ENCODE assay signal across 24 cellular contexts in genomic region chr22:38987171-38987895, GRCh38. TPM values are rescaled to one million over a fixed set of nuclear protein-coding genes. Genes with fewer than 3 reads are reported as not detected.
A peak's percentile ranks its signal among the peaks of the same experiment; 100 is the strongest.
DNase-seq lines count a peak whose midpoint lies in the region; ATAC-seq and TF ChIP-seq lines count a peak whose summit lies in the region.
"Had no signal": no experiment of that assay in that cellular context is flagged by ENCODE, and none has a peak within 500 bp of the region (broad histone marks: within the 10 kb centered on the region; RNA-seq: fewer than 3 reads in every experiment).

No MANE protein-coding gene starts in this region.

- no peak overlapping the region for H3K9ac ChIP-seq in neuronal stem cell (ENCODE audit: low read depth, low read length, poor library complexity)
- H3K9ac ChIP-seq: KMS-11 had no signal

- H3K4me2 ChIP-seq in neuronal stem cell (ENCODE audit: insufficient read depth, low read length, poor library complexity, severe bottlenecking) = no peak overlapping the region
- H3K4me2 ChIP-seq: hepatocyte, KMS-11 had no signal

- CTCF ChIA-PET in activated naive CD4-positive, alpha-beta T cell treated with anti-CD3 and anti-CD28 coated beads, Interleukin-2, amount 10 ng/mL, durations not matched to agents 7 days and 5 days (lab: Charles Lee) = interaction anchor here (0.6 to 0.9 kb wide), 2 partner anchors 16 to 107 kb away, joined by 3 read pairs; no protein-coding TSS in a partner anchor
- CTCF ChIA-PET in HEK293 (lab: Yijun Ruan, JAX) = interaction anchor here (1.2 kb wide), 1 partner anchor 16 kb away, joined by 5 read pairs; no protein-coding TSS in a partner anchor

- no peak for DNase-seq in activated naive CD4-positive, alpha-beta T cell treated with anti-CD3 and anti-CD28 coated beads, Interleukin-2, amount 10 ng/mL, durations not matched to agents 7 days and 5 days
- DNase-seq in activated naive CD4-positive, alpha-beta T cell (lab: John Stamatoyannopoulos, UW) = no peak
- DNase-seq in neuronal stem cell (ENCODE audit: low spot score) (no peak), Ammon's horn (ENCODE audit: low spot score) (no peak), vagina (ENCODE audit: extremely low spot score in 2 of 2) (no peak)
- DNase-seq: CD8-positive, alpha-beta memory T cell; effector memory CD4-positive, alpha-beta T cell; foreskin keratinocyte; HCEC 1CT; left ventricle myocardium inferior; NCI-H1694; NCI-H69; stimulated activated naive CD4-positive, alpha-beta T cell treated with Interleukin-2 at 50 U/mL for 16 hours; T-helper 9 cell had no signal

- H3K4me3 Mint-ChIP-seq in activated naive CD4-positive, alpha-beta T cell treated with anti-CD3 and anti-CD28 coated beads, Interleukin-2, amount 10 ng/mL, durations not matched to agents 7 days and 5 days = no peak overlapping the region
- H3K4me3 Mint-ChIP-seq in activated T-helper 17 cell treated with anti-CD3 and anti-CD28 coated beads, Interleukin-2, amount 50 U/mL, for 72 hours = peak overlapping the region; percentile 63
- H3K4me3 Mint-ChIP-seq: CD8-positive, alpha-beta memory T cell; natural killer cell treated with Interleukin-12 subunit alpha and Interleukin-12 subunit beta and Interleukin-15 and Interleukin-18, amount 100 ng/mL, for 72 hours had no signal

- no peak overlapping the region for H3K14ac ChIP-seq in neuronal stem cell (ENCODE audit: low read length)

- peak overlapping the region; percentile 3 for H2AK5ac ChIP-seq in neuronal stem cell (ENCODE audit: low read depth, low read length)

- peaks cover 9% of the 10 kb centered on the region for H3K9me3 Mint-ChIP-seq in activated naive CD4-positive, alpha-beta T cell treated with anti-CD3 and anti-CD28 coated beads, Interleukin-2, amount 10 ng/mL, durations not matched to agents 7 days and 5 days
- no peaks in the 10 kb centered on the region for H3K9me3 Mint-ChIP-seq in activated T-helper 17 cell treated with anti-CD3 and anti-CD28 coated beads, Interleukin-2, amount 50 U/mL, for 72 hours
- H3K9me3 Mint-ChIP-seq: natural killer cell treated with Interleukin-12 subunit alpha and Interleukin-12 subunit beta and Interleukin-15 and Interleukin-18, amount 100 ng/mL, for 72 hours had no signal

- no CpG with 5 or more reads among the region's 8 CpGs for WGBS in neuronal stem cell (ENCODE audit: extremely low coverage in 2 of 2, insufficient read length in 2 of 2, insufficient replicate concordance in 1 of 2), 2 donors

- no peak overlapping the region for H2BK5ac ChIP-seq in neuronal stem cell (ENCODE audit: low read length)

- no peak overlapping the region for H2BK120ac ChIP-seq in neuronal stem cell (ENCODE audit: low read depth, low read length)

- H3K27me3 Mint-ChIP-seq in activated naive CD4-positive, alpha-beta T cell treated with anti-CD3 and anti-CD28 coated beads, Interleukin-2, amount 10 ng/mL, durations not matched to agents 7 days and 5 days = peaks cover 28% of the 10 kb centered on the region
- H3K27me3 Mint-ChIP-seq in activated T-helper 17 cell treated with anti-CD3 and anti-CD28 coated beads, Interleukin-2, amount 50 U/mL, for 72 hours = no peaks in the 10 kb centered on the region
- H3K27me3 Mint-ChIP-seq: natural killer cell treated with Interleukin-12 subunit alpha and Interleukin-12 subunit beta and Interleukin-15 and Interleukin-18, amount 100 ng/mL, for 72 hours had no signal

- H3K4me3 ChIP-seq in HEK293 (ENCODE audit: low read depth, low read length) = no peak overlapping the region
- H3K4me3 ChIP-seq in neuronal stem cell (ENCODE audit: low read length in 2 of 2) = no peak overlapping the region
- H3K4me3 ChIP-seq in vagina = no peak overlapping the region
- H3K4me3 ChIP-seq: hepatocyte, left ventricle myocardium inferior, right lobe of liver, SK-N-MC, thyroid gland had no signal

- TF ChIP-seq CTCF in HEK293 (tag by site-specific recombination; IDR thresholded peaks at IDR 0.05) (no peak), vagina (IDR thresholded peaks at IDR 0.05) (no peak)

- H3K27me3 ChIP-seq in neuronal stem cell (ENCODE audit: control insufficient read depth in 3 of 3, insufficient read depth in 3 of 3, low read depth in 1 of 3, low read length in 3 of 3) (no peaks in the 10 kb centered on the region), vagina (no peaks in the 10 kb centered on the region)
- H3K27me3 ChIP-seq: hepatocyte, right lobe of liver, thyroid gland had no signal

- no peak overlapping the region for H2BK12ac ChIP-seq in neuronal stem cell (ENCODE audit: low read length)

- no peak for TF ChIP-seq POLR2A in vagina (IDR thresholded peaks at IDR 0.05)

- no peaks in the 10 kb centered on the region for H3K79me1 ChIP-seq in neuronal stem cell (ENCODE audit: low read depth, low read length)

- no peak overlapping the region for H2BK15ac ChIP-seq in neuronal stem cell (ENCODE audit: low read length)

- H3K27ac Mint-ChIP-seq in activated naive CD4-positive, alpha-beta T cell treated with anti-CD3 and anti-CD28 coated beads, Interleukin-2, amount 10 ng/mL, durations not matched to agents 7 days and 5 days = peak overlapping the region; percentile 78
- H3K27ac Mint-ChIP-seq in activated T-helper 17 cell treated with anti-CD3 and anti-CD28 coated beads, Interleukin-2, amount 50 U/mL, for 72 hours = peak overlapping the region; percentile 79
- H3K27ac Mint-ChIP-seq: natural killer cell treated with Interleukin-12 subunit alpha and Interleukin-12 subunit beta and Interleukin-15 and Interleukin-18, amount 100 ng/mL, for 72 hours had no signal

- H3K27ac ChIP-seq in HEK293 (ENCODE audit: extremely low read depth, low read depth, low read length) (no peak overlapping the region), neuronal stem cell (replicated peaks; ENCODE audit: low read length) (no peak overlapping the region), vagina (no peak overlapping the region)
- H3K27ac ChIP-seq: foreskin keratinocyte, hepatocyte, KMS-11, left ventricle myocardium inferior, right lobe of liver, SK-N-MC, thyroid gland had no signal

- no peaks in the 10 kb centered on the region for H3K36me3 ChIP-seq in HEK293 (ENCODE audit: control insufficient read depth in 2 of 2, insufficient read depth in 1 of 2, low read length in 2 of 2)
- H3K36me3 ChIP-seq in neuronal stem cell (replicated peaks in 1 of 2; ENCODE audit: control insufficient read depth in 2 of 2, insufficient read depth in 2 of 2, low read length in 2 of 2) = no peaks in the 10 kb centered on the region
- H3K36me3 ChIP-seq in vagina = no peaks in the 10 kb centered on the region
- H3K36me3 ChIP-seq: left ventricle myocardium inferior, right lobe of liver, thyroid gland had no signal

- peaks cover 14% of the 10 kb centered on the region for H3K36me3 Mint-ChIP-seq in activated naive CD4-positive, alpha-beta T cell treated with anti-CD3 and anti-CD28 coated beads, Interleukin-2, amount 10 ng/mL, durations not matched to agents 7 days and 5 days
- H3K36me3 Mint-ChIP-seq in activated T-helper 17 cell treated with anti-CD3 and anti-CD28 coated beads, Interleukin-2, amount 50 U/mL, for 72 hours (ENCODE audit: low read depth) = peaks cover 8% of the 10 kb centered on the region
- H3K36me3 Mint-ChIP-seq: CD8-positive, alpha-beta memory T cell; natural killer cell treated with Interleukin-12 subunit alpha and Interleukin-12 subunit beta and Interleukin-15 and Interleukin-18, amount 100 ng/mL, for 72 hours had no signal

- ATAC-seq in activated T-helper 17 cell treated with anti-CD3 and anti-CD28 coated beads, Interleukin-2, amount 50 U/mL, for 72 hours (replicated peaks) = no peak
- ATAC-seq in GM21515 (IDR thresholded peaks at IDR 0.05; ENCODE audit: unreplicated experiment) = no peak
- ATAC-seq: foreskin keratinocyte; natural killer cell treated with Interleukin-12 subunit alpha and Interleukin-12 subunit beta and Interleukin-15 and Interleukin-18, amount 100 ng/mL, for 72 hours; right lobe of liver had no signal

- H3K4me1 ChIP-seq in HEK293 (ENCODE audit: control insufficient read depth, insufficient read depth, low read length) (no peaks in the 10 kb centered on the region; the same call in 1 of the 2 replicates), neuronal stem cell (ENCODE audit: control insufficient read depth in 2 of 2, insufficient read depth in 1 of 2, low read depth in 1 of 2, low read length in 2 of 2) (peaks cover 0 to 2% of the 10 kb centered on the region in 2 donors), vagina (no peaks in the 10 kb centered on the region)
- H3K4me1 ChIP-seq: right lobe of liver had no signal

- peaks cover 79% of the 10 kb centered on the region for H3K4me1 Mint-ChIP-seq in activated naive CD4-positive, alpha-beta T cell treated with anti-CD3 and anti-CD28 coated beads, Interleukin-2, amount 10 ng/mL, durations not matched to agents 7 days and 5 days
- peaks cover 41% of the 10 kb centered on the region for H3K4me1 Mint-ChIP-seq in activated T-helper 17 cell treated with anti-CD3 and anti-CD28 coated beads, Interleukin-2, amount 50 U/mL, for 72 hours

- H3K23ac ChIP-seq in neuronal stem cell (ENCODE audit: low read depth, low read length, poor library complexity) = no peak overlapping the region

- POLR2A ChIA-PET in HEK293 (lab: Yijun Ruan, JAX) = interaction anchor here (0.6 to 1.0 kb wide), 2 partner anchors 63 to 559 kb away, joined by 3 read pairs; no protein-coding TSS in a partner anchor

- no peak overlapping the region for H4K8ac ChIP-seq in neuronal stem cell (ENCODE audit: low read depth, low read length)

- intact Hi-C loops in vagina (cut with DNase I) = no loop called here

- H2AFZ ChIP-seq in neuronal stem cell (ENCODE audit: low read length) = no peak overlapping the region
- H2AFZ ChIP-seq: hepatocyte had no signal

- H3K9me3 ChIP-seq in HEK293 (ENCODE audit: control insufficient read depth, insufficient read depth, low read depth, low read length) (no peaks in the 10 kb centered on the region), neuronal stem cell (replicated peaks in 1 of 2; ENCODE audit: control insufficient read depth in 2 of 2, insufficient read depth in 1 of 2, low read depth in 1 of 2, low read length in 2 of 2) (peaks cover 4 to 7% of the 10 kb centered on the region in 2 donors), vagina (no peaks in the 10 kb centered on the region)
- H3K9me3 ChIP-seq: left ventricle myocardium inferior, right lobe of liver, thyroid gland had no signal

- no peak overlapping the region for H4K91ac ChIP-seq in neuronal stem cell (ENCODE audit: low read depth, low read length, poor library complexity)

- no peak overlapping the region for H3K18ac ChIP-seq in neuronal stem cell (ENCODE audit: low read length)

- no peak overlapping the region for H3K4ac ChIP-seq in neuronal stem cell (ENCODE audit: low read length)

RNA-seq across cellular contexts. Expression of gene APOBEC3B, which starts 5.2 kb away (rescaled TPM):
- total RNA-seq in activated T-helper 17 cell treated with anti-CD3 and anti-CD28 coated beads, Interleukin-2, amount 50 U/mL, for 72 hours = 10 to 100 TPM in 1 of 2 donors, 1 to 10 TPM in 1; 9.2 to 33.6 TPM
- 2.9 TPM for polyA plus RNA-seq in neuronal stem cell (2013, experiment 1 of 2)
- polyA plus RNA-seq in neuronal stem cell (2013, experiment 2 of 2) = 2.8 TPM
- total RNA-seq in vagina = not detected

RNA-seq across cellular contexts. Expression of gene APOBEC3C, which starts 26.7 kb away (rescaled TPM):
- total RNA-seq in activated T-helper 17 cell treated with anti-CD3 and anti-CD28 coated beads, Interleukin-2, amount 50 U/mL, for 72 hours = 100 to 1,000 TPM; 115 to 128 TPM
- polyA plus RNA-seq in neuronal stem cell (2013, experiment 1 of 2) = 18.7 TPM
- 20.6 TPM for polyA plus RNA-seq in neuronal stem cell (2013, experiment 2 of 2)
- total RNA-seq in vagina = 16.2 TPM

RNA-seq across cellular contexts. Expression of gene APOBEC3A, which starts 29.9 kb away (rescaled TPM):
- not detected for total RNA-seq in activated T-helper 17 cell treated with anti-CD3 and anti-CD28 coated beads, Interleukin-2, amount 50 U/mL, for 72 hours
- not detected for polyA plus RNA-seq in neuronal stem cell (2013, experiment 1 of 2)
- not detected for polyA plus RNA-seq in neuronal stem cell (2013, experiment 2 of 2)
- total RNA-seq in vagina = not detected
- total RNA-seq: CD8-positive, alpha-beta memory T cell; foreskin keratinocyte; hepatocyte; RPMI7951 had no signal
- polyA plus RNA-seq: CD8-positive, alpha-beta memory T cell; foreskin keratinocyte; hepatocyte had no signal

RNA-seq across cellular contexts. Expression of gene APOBEC3D, which starts 33.6 kb away (rescaled TPM):
- 10 to 100 TPM; 30.7 to 51.8 TPM for total RNA-seq in activated T-helper 17 cell treated with anti-CD3 and anti-CD28 coated beads, Interleukin-2, amount 50 U/mL, for 72 hours
- 1.2 TPM for polyA plus RNA-seq in neuronal stem cell (2013, experiment 1 of 2)
- polyA plus RNA-seq in neuronal stem cell (2013, experiment 2 of 2) = 1.2 TPM
- total RNA-seq in vagina = 5.2 TPM
- total RNA-seq: foreskin keratinocyte had no signal

RNA-seq across cellular contexts. Expression of gene APOBEC3F, which starts 53.3 kb away (rescaled TPM):
- total RNA-seq in activated T-helper 17 cell treated with anti-CD3 and anti-CD28 coated beads, Interleukin-2, amount 50 U/mL, for 72 hours = 10 to 100 TPM; 20.4 to 32.5 TPM
- 3.5 TPM for polyA plus RNA-seq in neuronal stem cell (2013, experiment 1 of 2)
- 3.9 TPM for polyA plus RNA-seq in neuronal stem cell (2013, experiment 2 of 2)
- 2.7 TPM for total RNA-seq in vagina
